ENCODE assay signal across 1 cellular context in genomic region chr9:132027752-132028666, GRCh38.
TF ChIP-seq lines count a peak whose summit lies in the region.

No MANE protein-coding gene starts in this region.

TF ChIP-seq in GM23338, 12 proteins besides CTCF, POLR2A, EP300 and RAD21 (continued from another document):
- TF ChIP-seq REST (IDR thresholded peaks at IDR 0.05; ENCODE audit: unreplicated experiment) (peak; percentile 21), CREB1 (CRISPR knock-in tag; IDR thresholded peaks at IDR 0.05; ENCODE audit: low read depth) (no peak)
